In the genomic region with DNA sequence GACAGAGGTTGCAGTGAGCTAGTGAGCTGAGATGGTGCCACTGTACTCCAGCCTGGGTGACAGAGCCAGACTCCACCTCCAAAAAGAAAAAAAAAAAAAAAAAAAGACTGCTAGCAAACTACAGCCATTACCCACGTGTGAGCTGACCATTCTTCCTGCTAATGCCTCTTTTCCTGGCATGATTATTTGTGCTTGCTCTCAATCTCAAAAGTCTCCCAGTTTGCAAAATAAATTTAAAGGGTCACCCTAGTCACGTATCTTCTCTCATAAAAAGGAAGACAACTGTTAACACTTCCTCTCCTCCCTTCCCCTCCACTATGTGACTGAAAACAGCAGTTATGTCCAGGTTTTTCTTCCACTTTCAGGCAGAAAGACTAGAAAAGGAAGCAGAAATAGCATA, we compare ENCODE assay signal across 23 cellular contexts. TPM values are rescaled to one million over a fixed set of nuclear protein-coding genes. Genes with fewer than 3 reads are reported as not detected.
DNase-seq lines count a peak whose midpoint lies in the region; ATAC-seq lines count a peak whose summit lies in the region.
"Had no signal": no experiment of that assay in that cellular context is flagged by ENCODE, and none has a peak within 500 bp of the region (broad histone marks: within the 10 kb centered on the region; RNA-seq: fewer than 3 reads in every experiment).

No MANE protein-coding gene starts in this region.

- H3K9me3 ChIP-seq in GM23248 (ENCODE audit: low read depth): no peaks in the 10 kb centered on the region
- H3K9me3 ChIP-seq: esophagus squamous epithelium had no signal

- no peak overlapping the region for H3K4me3 ChIP-seq in GM23248
- H3K4me3 ChIP-seq: esophagus squamous epithelium had no signal

- no peaks in the 10 kb centered on the region for H3K9me2 ChIP-seq in GM23248 (ENCODE audit: insufficient read depth)

- peak; percentile 63 for DNase-seq in SIG-M5 treated with dmso at 0.1 percent for 504 hours (lab: John Stamatoyannopoulos, UW; ENCODE audit: unreplicated experiment)
- DNase-seq in SIG-M5 (lab: John Stamatoyannopoulos, UW): no peak
- DNase-seq in GM23248: no peak
- peak; percentile 50 for DNase-seq in NOMO-1 treated with DMSO at 0.1 percent for 48 hours (lab: John Stamatoyannopoulos, UW; ENCODE audit: unreplicated experiment)
- peak; percentile 35 for DNase-seq in pons (ENCODE audit: low spot score)
- DNase-seq in SHP77 (lab: John Stamatoyannopoulos, UW): no peak
- DNase-seq in NCI-H1930 (lab: John Stamatoyannopoulos, UW): no peak
- DNase-seq: 8988T; activated CD4-positive, alpha-beta T cell treated with anti-CD3 and anti-CD28 coated beads, Interleukin-2, amount 50 U/mL, for 1 hour; activated naive CD4-positive, alpha-beta T cell treated with Interleukin-2 at 50 U/mL for 16 hours; aorta; cerebellar nuclear complex; effector CD8-positive, alpha-beta T cell; esophagus squamous epithelium; glutamatergic neuron; left ventricle myocardium superior; NCI-H1092; NCI-H2081 treated with DMSO at 0.1 percent for 48 hours; NCI-H510A; PC-3; retina had no signal

- H3K27me3 ChIP-seq in GM23248 (replicated peaks; ENCODE audit: insufficient read depth): no peaks in the 10 kb centered on the region

- H2AFZ ChIP-seq in GM23248: 0 out of 2 replicates have a peak overlapping the region, but pooled peaks have one; percentile 1

- no peak for ATAC-seq in HG02588 (IDR thresholded peaks at IDR 0.05; ENCODE audit: unreplicated experiment)
- ATAC-seq: left ventricle myocardium superior, PC-3 had no signal

- H3K79me2 ChIP-seq in GM23248 (ENCODE audit: insufficient read depth): no peaks in the 10 kb centered on the region

- no peaks in the 10 kb centered on the region for H3K4me1 ChIP-seq in GM23248 (ENCODE audit: insufficient read depth)
- H3K4me1 ChIP-seq: esophagus squamous epithelium had no signal

- no peak overlapping the region for H3K9ac ChIP-seq in GM23248

- H3K4me2 ChIP-seq in GM23248 (ENCODE audit: unreplicated experiment): no peak overlapping the region

- in situ Hi-C loops in GM23248 (cut with MboI): no loop called here

- H3F3A ChIP-seq in GM23248 (ENCODE audit: insufficient read depth): no peaks in the 10 kb centered on the region

- WGBS in GM23248 (ENCODE audit: low coverage in 1 of 2, low lambda C conversion rate in 2 of 2, missing lambda C conversion rate in 2 of 2), 2 experiments: 4 to 19% methylated on average over 2 of the region's 2 CpGs

- H4K20me1 ChIP-seq in GM23248 (ENCODE audit: insufficient read depth): no peaks in the 10 kb centered on the region

- no peak overlapping the region for H3K27ac ChIP-seq in GM23248
- H3K27ac ChIP-seq: C4-2B, esophagus squamous epithelium had no signal

- no peaks in the 10 kb centered on the region for H3K36me3 ChIP-seq in GM23248 (ENCODE audit: low read depth)
- H3K36me3 ChIP-seq: esophagus squamous epithelium had no signal

RNA-seq across cellular contexts. Expression of a gene that starts 37.2 kb away (rescaled TPM):
- 0.13 TPM in 1 of 2 replicates, not detected in the other for total RNA-seq in GM23248 (2014; rRNA removed; shearing (Covaris generic))
- not detected in 2 replicates for polyA plus RNA-seq in GM23248 (2016; fragmentation: Nextera tagmentation; extraction: Ambion mirVana)

Comparison
In these comparisons a context has a peak if more than half of its experiments do, and no peak if none do; other contexts are left out.
1. DNase-seq: peak in SIG-M5 treated with dmso at 0.1 percent for 504 hours (single experiment), NOMO-1 treated with DMSO at 0.1 percent for 48 hours (single experiment) and pons (single experiment); none in SIG-M5 (single experiment), GM23248 (single experiment), SHP77 (0 of 2) and NCI-H1930 (0 of 2).